8 cellular contexts compared by ENCODE assay signal in genomic region chr11:2305862-2306823, GRCh38. TPM values are rescaled to one million over a fixed set of nuclear protein-coding genes. Genes with fewer than 3 reads are reported as not detected.
DNase-seq lines count a peak whose midpoint lies in the region; ATAC-seq lines count a peak whose summit lies in the region.

No MANE protein-coding gene starts in this region.

- peaks cover 4% of the 10 kb centered on the region for H3K36me3 Mint-ChIP-seq in activated naive CD8-positive, alpha-beta T cell treated with anti-CD3 and anti-CD28 coated beads, Interleukin-2, amount 10 ng/mL, durations not matched to agents 7 days and 5 days
- no peaks in the 10 kb centered on the region for H3K36me3 Mint-ChIP-seq in stimulated activated naive CD8-positive, alpha-beta T cell treated with anti-CD3 and anti-CD28 coated beads, Interleukin-15, Interleukin-2, amounts not matched to agents 100 ng/mL and 50 ng/mL, for 24 hours (ENCODE audit: low read depth)

- no peaks in the 10 kb centered on the region for H3K9me3 Mint-ChIP-seq in activated naive CD8-positive, alpha-beta T cell treated with anti-CD3 and anti-CD28 coated beads, Interleukin-2, amount 10 ng/mL, durations not matched to agents 7 days and 5 days
- no peaks in the 10 kb centered on the region for H3K9me3 Mint-ChIP-seq in stimulated activated naive CD8-positive, alpha-beta T cell treated with anti-CD3 and anti-CD28 coated beads, Interleukin-15, Interleukin-2, amounts not matched to agents 100 ng/mL and 50 ng/mL, for 24 hours

- ATAC-seq in activated naive CD8-positive, alpha-beta T cell treated with anti-CD3 and anti-CD28 coated beads, Interleukin-2, amount 10 ng/mL, durations not matched to agents 7 days and 5 days (ENCODE audit: low read depth): peak; percentile 9
- no peak for ATAC-seq in HG03095 (IDR thresholded peaks at IDR 0.05; ENCODE audit: unreplicated experiment)

- POLR2A ChIA-PET in activated naive CD8-positive, alpha-beta T cell treated with anti-CD3 and anti-CD28 coated beads, Interleukin-2, amount 10 ng/mL, durations not matched to agents 7 days and 5 days (lab: Charles Lee): interaction anchor here (0.6 to 5.9 kb wide), 10 partner anchors 10 to 157 kb away, joined by 3 to 32 read pairs (median 5); partner anchors contain the start of genes CD81 and TSSC4

- H3K27ac Mint-ChIP-seq in activated naive CD8-positive, alpha-beta T cell treated with anti-CD3 and anti-CD28 coated beads, Interleukin-2, amount 10 ng/mL, durations not matched to agents 7 days and 5 days: peak overlapping the region; percentile 91
- H3K27ac Mint-ChIP-seq in stimulated activated naive CD8-positive, alpha-beta T cell treated with anti-CD3 and anti-CD28 coated beads, Interleukin-15, Interleukin-2, amounts not matched to agents 100 ng/mL and 50 ng/mL, for 24 hours: peak overlapping the region; percentile 85

- H3K27me3 Mint-ChIP-seq in activated naive CD8-positive, alpha-beta T cell treated with anti-CD3 and anti-CD28 coated beads, Interleukin-2, amount 10 ng/mL, durations not matched to agents 7 days and 5 days: no peaks in the 10 kb centered on the region
- no peaks in the 10 kb centered on the region for H3K27me3 Mint-ChIP-seq in stimulated activated naive CD8-positive, alpha-beta T cell treated with anti-CD3 and anti-CD28 coated beads, Interleukin-15, Interleukin-2, amounts not matched to agents 100 ng/mL and 50 ng/mL, for 24 hours

- H3K4me3 Mint-ChIP-seq in activated naive CD8-positive, alpha-beta T cell treated with anti-CD3 and anti-CD28 coated beads, Interleukin-2, amount 10 ng/mL, durations not matched to agents 7 days and 5 days: peak overlapping the region; percentile 100
- peak overlapping the region; percentile 50 for H3K4me3 Mint-ChIP-seq in stimulated activated naive CD8-positive, alpha-beta T cell treated with anti-CD3 and anti-CD28 coated beads, Interleukin-15, Interleukin-2, amounts not matched to agents 100 ng/mL and 50 ng/mL, for 24 hours

- DNase-seq in HT1080 (ENCODE audit: low read depth) (peak; percentile 35), iris pigment epithelial cell (ENCODE audit: low read depth) (peak; percentile 41), superior temporal gyrus (ENCODE audit: extremely low spot score) (no peak), SK-N-DZ (ENCODE audit: low spot score) (no peak), COLO829 (ENCODE audit: low spot score) (no peak)
- DNase-seq in activated naive CD8-positive, alpha-beta T cell treated with anti-CD3 and anti-CD28 coated beads, Interleukin-2, amount 10 ng/mL, durations not matched to agents 7 days and 5 days: peak; percentile 59

- H3K4me1 Mint-ChIP-seq in activated naive CD8-positive, alpha-beta T cell treated with anti-CD3 and anti-CD28 coated beads, Interleukin-2, amount 10 ng/mL, durations not matched to agents 7 days and 5 days: peaks cover 20% of the 10 kb centered on the region
- peaks cover 46% of the 10 kb centered on the region for H3K4me1 Mint-ChIP-seq in stimulated activated naive CD8-positive, alpha-beta T cell treated with anti-CD3 and anti-CD28 coated beads, Interleukin-15, Interleukin-2, amounts not matched to agents 100 ng/mL and 50 ng/mL, for 24 hours (ENCODE audit: low read depth)

RNA-seq across cellular contexts. Expression of gene TSPAN32, which starts 4.3 kb away (rescaled TPM):
- total RNA-seq in HT1080 (2014; rRNA removed; shearing (Covaris generic)): 0.05 and 0.30 TPM in 2 replicates
- 0.07 and 0.36 TPM in 2 replicates for polyA plus RNA-seq in HT1080 (2015; cell fraction: cytosol; rRNA removed)
- 2.6 and 7.2 TPM in 2 replicates for polyA plus RNA-seq in HT1080 (2015; cell fraction: nucleus; rRNA removed)
- total RNA-seq in activated naive CD8-positive, alpha-beta T cell treated with anti-CD3 and anti-CD28 coated beads, Interleukin-2, amount 10 ng/mL, durations not matched to agents 7 days and 5 days: 10 to 100 TPM; 49.5 to 52.3 TPM
- polyA plus RNA-seq in SK-N-DZ (2014; cell fraction: cytosol; rRNA removed): not detected in 2 replicates
- polyA plus RNA-seq in SK-N-DZ (2014; cell fraction: nucleus; rRNA removed): 0.17 and 0.58 TPM in 2 replicates

RNA-seq across cellular contexts. Expression of gene C11orf21, which starts 4.4 kb away (rescaled TPM):
- 0.34 TPM in 1 of 2 replicates, not detected in the other for total RNA-seq in HT1080 (2014; rRNA removed; shearing (Covaris generic))
- polyA plus RNA-seq in HT1080 (2015; cell fraction: cytosol; rRNA removed): 0.12 and 0.26 TPM in 2 replicates
- 1.0 and 1.3 TPM in 2 replicates for polyA plus RNA-seq in HT1080 (2015; cell fraction: nucleus; rRNA removed)
- total RNA-seq in activated naive CD8-positive, alpha-beta T cell treated with anti-CD3 and anti-CD28 coated beads, Interleukin-2, amount 10 ng/mL, durations not matched to agents 7 days and 5 days: 10 to 100 TPM; 51.0 to 55.3 TPM
- not detected in 2 replicates for polyA plus RNA-seq in SK-N-DZ (2014; cell fraction: cytosol; rRNA removed)
- 0.29 TPM in 1 of 2 replicates, not detected in the other for polyA plus RNA-seq in SK-N-DZ (2014; cell fraction: nucleus; rRNA removed)

RNA-seq across cellular contexts. Expression of gene ASCL2, which starts 35.8 kb away (rescaled TPM):
- not detected in 2 replicates for total RNA-seq in HT1080 (2014; rRNA removed; shearing (Covaris generic))
- polyA plus RNA-seq in HT1080 (2015; cell fraction: cytosol; rRNA removed): not detected in 2 replicates
- polyA plus RNA-seq in HT1080 (2015; cell fraction: nucleus; rRNA removed): not detected in 2 replicates
- total RNA-seq in activated naive CD8-positive, alpha-beta T cell treated with anti-CD3 and anti-CD28 coated beads, Interleukin-2, amount 10 ng/mL, durations not matched to agents 7 days and 5 days: under 1 TPM; 0.62 to 0.80 TPM
- not detected in 2 replicates for polyA plus RNA-seq in SK-N-DZ (2014; cell fraction: cytosol; rRNA removed)
- not detected in 2 replicates for polyA plus RNA-seq in SK-N-DZ (2014; cell fraction: nucleus; rRNA removed)

Comparison
In these comparisons a context has a peak if more than half of its experiments do, and no peak if none do; other contexts are left out.
1. DNase-seq: peak in HT1080 (single experiment), activated naive CD8-positive, alpha-beta T cell treated with anti-CD3 and anti-CD28 coated beads, Interleukin-2, amount 10 ng/mL, durations not matched to agents 7 days and 5 days (single experiment) and iris pigment epithelial cell (single experiment); none in superior temporal gyrus (single experiment), SK-N-DZ (single experiment) and COLO829 (single experiment).
2. RNA of gene TSPAN32, which starts 4.3 kb away (total RNA-seq): 49.5 to 52.3 TPM in activated naive CD8-positive, alpha-beta T cell treated with anti-CD3 and anti-CD28 coated beads, Interleukin-2, amount 10 ng/mL, durations not matched to agents 7 days and 5 days; 0.05 to 0.30 TPM in HT1080; every median in the first group is over 10 times any median in the second.
3. RNA of gene C11orf21, which starts 4.4 kb away (total RNA-seq): 51.0 to 55.3 TPM in activated naive CD8-positive, alpha-beta T cell treated with anti-CD3 and anti-CD28 coated beads, Interleukin-2, amount 10 ng/mL, durations not matched to agents 7 days and 5 days; 0.34 TPM in HT1080; every median in the first group is over 10 times any median in the second.